In the genomic region with DNA sequence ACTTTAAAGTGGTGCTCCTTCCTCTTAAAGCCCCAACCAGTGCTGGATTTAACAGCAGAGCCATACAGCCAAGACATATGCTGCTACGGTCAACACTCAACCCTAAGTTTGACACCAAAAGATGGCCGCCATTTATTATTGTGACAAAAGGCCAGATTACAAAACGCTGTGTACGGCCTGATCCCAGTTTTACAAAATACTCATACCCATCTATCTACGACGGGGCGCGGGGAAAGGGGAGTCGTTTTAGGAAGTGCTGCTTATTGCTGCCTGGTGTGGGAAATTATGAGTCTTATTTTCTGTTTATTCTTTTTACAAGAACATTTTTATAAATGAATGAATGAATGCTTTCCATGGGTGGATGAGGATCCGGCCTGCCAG, we compare ENCODE assay signal across 8 cellular contexts. TPM values are rescaled to one million over a fixed set of nuclear protein-coding genes. Genes with fewer than 3 reads are reported as not detected.
DNase-seq lines count a peak whose midpoint lies in the region; ATAC-seq and TF ChIP-seq lines count a peak whose summit lies in the region.

No MANE protein-coding gene starts in this region.

- no TSS peak for BruUV-seq in Caco-2 (replicated peaks; lab: Mats Ljungman, UMichigan)

- DNase-seq in Caco-2 (no peak), ascending aorta (ENCODE audit: low spot score in 2 of 2) (no peak), lung (ENCODE audit: low spot score) (no peak), vagina (ENCODE audit: extremely low spot score in 2 of 2) (no peak), NCI-H345 treated with DMSO at 0.1 percent for 48 hours (lab: John Stamatoyannopoulos, UW; ENCODE audit: unreplicated experiment) (no peak), NAMALWA (ENCODE audit: low spot score) (no peak), mesenteric fat pad (ENCODE audit: low spot score) (no peak)

- peak overlapping the region; percentile 83 for H3K27ac Mint-ChIP-seq in Caco-2 (ENCODE audit: unreplicated experiment)

- 15 to 24% methylated on average over 10 of the region's 10 CpGs for WGBS in lung, 2 donors

- intact Hi-C loops in Caco-2 (cut with micrococcal nuclease; ENCODE audit: unreplicated experiment) (loop anchor here (10.0 kb wide), 1 partner anchor 302 kb away; the partner anchor contains the start of gene KIF27), ascending aorta (cut with DNase I) (loop anchor here (2.0 to 5.0 kb wide), 2 partner anchors 86 to 1605 kb away; no protein-coding TSS in a partner anchor), vagina (cut with DNase I) (no loop called here)

- H3K36me3 ChIP-seq in Caco-2 (ENCODE audit: control insufficient read depth, insufficient read depth, low read length) (no peaks in the 10 kb centered on the region), ascending aorta (no peaks in the 10 kb centered on the region), lung (ENCODE audit: control insufficient read depth in 2 of 2, insufficient read depth in 2 of 2, low read length in 2 of 2) (no peaks in the 10 kb centered on the region), vagina (no peaks in the 10 kb centered on the region)

- H3K4me1 Mint-ChIP-seq in Caco-2 (ENCODE audit: low read depth, unreplicated experiment) = peaks cover 20% of the 10 kb centered on the region

- H3K36me3 Mint-ChIP-seq in Caco-2 (ENCODE audit: insufficient read depth, unreplicated experiment) = peaks cover 13% of the 10 kb centered on the region

- H3K9me3 Mint-ChIP-seq in Caco-2 (ENCODE audit: unreplicated experiment) = no peaks in the 10 kb centered on the region

- no peaks in the 10 kb centered on the region for H3K27me3 ChIP-seq in Caco-2 (replicated peaks; ENCODE audit: control insufficient read depth, insufficient read depth, low read length)
- H3K27me3 ChIP-seq in ascending aorta = no peaks in the 10 kb centered on the region
- no peaks in the 10 kb centered on the region for H3K27me3 ChIP-seq in lung (ENCODE audit: control insufficient read depth, insufficient read depth)
- H3K27me3 ChIP-seq in vagina = no peaks in the 10 kb centered on the region

- H3K4me1 ChIP-seq in Caco-2 (peaks cover 14% of the 10 kb centered on the region), ascending aorta (peaks cover 0 to 5% of the 10 kb centered on the region in 2 donors), lung (ENCODE audit: control insufficient read depth in 2 of 2, insufficient read depth in 2 of 2, low read length in 2 of 2) (peaks cover 2 to 4% of the 10 kb centered on the region in 2 donors), vagina (peaks cover 17% of the 10 kb centered on the region)

- H3K27me3 Mint-ChIP-seq in Caco-2 (ENCODE audit: insufficient read depth, unreplicated experiment) = no peaks in the 10 kb centered on the region

- H3K9me3 ChIP-seq in Caco-2 (no peaks in the 10 kb centered on the region), ascending aorta (no peaks in the 10 kb centered on the region), lung (ENCODE audit: control insufficient read depth in 2 of 2, insufficient read depth in 1 of 2, low read length in 1 of 2) (no peaks in the 10 kb centered on the region), vagina (no peaks in the 10 kb centered on the region)

- TF ChIP-seq CTCF in Caco-2 (IDR thresholded peaks at IDR 0.05; ENCODE audit: insufficient read depth in 1 of 2, low read depth in 1 of 2, low read length in 1 of 2, severe bottlenecking in 1 of 2, unreplicated experiment in 1 of 2) (no peak), ascending aorta (IDR thresholded peaks at IDR 0.05) (no peak), lung (IDR thresholded peaks at IDR 0.05; ENCODE audit: control extremely low read depth, extremely low read depth) (no peak), vagina (IDR thresholded peaks at IDR 0.05) (no peak)

- POLR2A ChIA-PET in Caco-2 (lab: Charles Lee) = interaction anchor here (0.6 kb wide), 1 partner anchor 8 kb away, joined by 3 read pairs; no protein-coding TSS in a partner anchor

- ATAC-seq in HG03342 (IDR thresholded peaks at IDR 0.05; ENCODE audit: unreplicated experiment) = peak; percentile 21
- ATAC-seq in lung (ENCODE audit: insufficient read depth, low FRiP score) = no peak

- H3K4me3 ChIP-seq in Caco-2 (ENCODE audit: low read depth, low read length) (peak overlapping the region; percentile 65), ascending aorta (peak overlapping the region; percentile 67 to 84), lung (peak overlapping the region; percentile 69), vagina (peak overlapping the region; percentile 72 to 97)

- no peak for TF ChIP-seq POLR2A in vagina (IDR thresholded peaks at IDR 0.05)

- CTCF ChIA-PET in Caco-2 (lab: Charles Lee) = no interaction called here

- peak overlapping the region; percentile 84 for H3K4me3 Mint-ChIP-seq in Caco-2 (ENCODE audit: unreplicated experiment)

- peak overlapping the region; percentile 85 to 86 for H3K27ac ChIP-seq in ascending aorta
- peak overlapping the region; percentile 85 to 94 for H3K27ac ChIP-seq in lung (ENCODE audit: low read depth in 1 of 2, low read length in 1 of 2)
- peak overlapping the region; percentile 94 for H3K27ac ChIP-seq in vagina

RNA-seq across cellular contexts. Expression of gene IDNK, which starts 0.5 kb away (rescaled TPM):
- total RNA-seq in Caco-2 (2022) (4.3 and 5.1 TPM in 2 replicates), ascending aorta (not detected), lung (1 to 10 TPM; 5.7 to 5.9 TPM), vagina (not detected), mesenteric fat pad (6.1 TPM)
- 1 to 10 TPM; 5.7 to 9.3 TPM for polyA plus RNA-seq in lung
